Comparison of ENCODE assay signal across 2 cellular contexts in genomic region chr16:48206594-48207242, GRCh38.
TF ChIP-seq lines count a peak whose summit lies in the region.

No MANE protein-coding gene starts in this region.

TF ChIP-seq in GM12878, 131 proteins besides CTCF, POLR2A, EP300 and RAD21:
- TF ChIP-seq NBN (IDR thresholded peaks at IDR 0.05): no peak
- TF ChIP-seq HCFC1 (IDR thresholded peaks at IDR 0.05; ENCODE audit: low read length): no peak
- peak; percentile 53; the same call in 1 of the 2 replicates for TF ChIP-seq ESRRA (IDR thresholded peaks at IDR 0.05; ENCODE audit: low read length)
- peak; percentile 80 for TF ChIP-seq BCL3 (IDR thresholded peaks at IDR 0.05; ENCODE audit: borderline replicate concordance, insufficient read depth, low read depth, low read length, poor library complexity, severe bottlenecking)
- TF ChIP-seq IKZF1 (conservative IDR thresholded peaks at IDR 0.05): no peak

TF ChIP-seq in SK-N-SH, 30 proteins besides CTCF, POLR2A, EP300 and RAD21:
- no peak for TF ChIP-seq RCOR1 (IDR thresholded peaks at IDR 0.05; ENCODE audit: low read length)
